ENCODE assay signal across 19 cellular contexts in the genomic region with DNA sequence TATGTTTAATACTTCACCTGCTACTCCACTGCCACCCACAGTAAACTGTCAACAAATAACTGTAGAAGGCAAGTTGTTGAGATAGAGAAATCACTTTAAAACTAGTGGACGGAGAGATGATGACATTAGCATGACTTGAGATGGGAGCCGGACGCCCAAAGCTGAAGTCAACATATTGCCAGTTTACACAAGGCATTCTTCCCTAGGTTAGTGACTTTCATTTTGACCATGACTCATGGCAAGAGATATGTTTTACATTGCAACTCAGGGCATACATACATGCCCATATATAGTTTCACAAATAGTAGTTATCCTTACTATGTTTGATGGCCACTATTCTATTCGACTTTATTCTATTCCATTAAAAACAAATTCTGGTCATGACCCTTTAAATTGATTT.
DNase-seq lines count a peak whose midpoint lies in the region; ATAC-seq and TF ChIP-seq lines count a peak whose summit lies in the region.
"Had no signal": no experiment of that assay in that cellular context is flagged by ENCODE, and none has a peak within 500 bp of the region (broad histone marks: within the 10 kb centered on the region; RNA-seq: fewer than 3 reads in every experiment).

No MANE protein-coding gene starts in this region.

- H3K9me3 ChIP-seq in smooth muscle cell (replicated peaks; ENCODE audit: low read depth), result no peaks in the 10 kb centered on the region
- H3K9me3 ChIP-seq: BLaER1, Caco-2, HAP-1 had no signal

- no peak overlapping the region for H3K4me3 ChIP-seq in smooth muscle cell
- H3K4me3 ChIP-seq: BLaER1, GM12878, HAP-1 had no signal

- no peaks in the 10 kb centered on the region for H4K20me1 ChIP-seq in smooth muscle cell (ENCODE audit: low read depth)
- H4K20me1 ChIP-seq: BLaER1 had no signal

- no peak overlapping the region for H3K27ac ChIP-seq in smooth muscle cell (ENCODE audit: low read depth)
- H3K27ac ChIP-seq: BLaER1, C4-2B had no signal

- H3K4me2 ChIP-seq in smooth muscle cell, result peak overlapping the region; percentile 14
- H3K4me2 ChIP-seq: BLaER1 had no signal

- no peaks in the 10 kb centered on the region for H3K27me3 ChIP-seq in smooth muscle cell (ENCODE audit: low read depth)
- H3K27me3 ChIP-seq: BLaER1 had no signal

- H3K9ac ChIP-seq in smooth muscle cell (ENCODE audit: low read depth), result no peak overlapping the region
- H3K9ac ChIP-seq: BLaER1 had no signal

- no peaks in the 10 kb centered on the region for H3K4me1 ChIP-seq in smooth muscle cell (ENCODE audit: low read depth)
- H3K4me1 ChIP-seq: BLaER1, Caco-2, HAP-1 had no signal

- 41% methylated on average over 4 of the region's 4 CpGs for WGBS in smooth muscle cell (ENCODE audit: low lambda C conversion rate)

- no peaks in the 10 kb centered on the region for H3K79me2 ChIP-seq in smooth muscle cell (ENCODE audit: low read depth)

- peak; percentile 30 for DNase-seq in HT1080 (ENCODE audit: low read depth)
- DNase-seq in fibroblast of peridontal ligament (ENCODE audit: extremely low read depth), result peak; percentile 12
- DNase-seq in smooth muscle cell (lab: John Stamatoyannopoulos, UW; ENCODE audit: unreplicated experiment), result no peak
- DNase-seq: Caco-2; CD4-positive, CD25-positive, alpha-beta regulatory T cell; CD8-positive, alpha-beta T cell; DMS153; DND-41; EL; GDM1; GOT3; HFFc6 had no signal

- H3F3A ChIP-seq in smooth muscle cell (ENCODE audit: low read depth), result no peaks in the 10 kb centered on the region

- no peak for ATAC-seq in GM18511 (IDR thresholded peaks at IDR 0.05; ENCODE audit: unreplicated experiment)
- ATAC-seq in GM19395 (IDR thresholded peaks at IDR 0.05; ENCODE audit: unreplicated experiment), result no peak
- no peak for ATAC-seq in HG02571 (IDR thresholded peaks at IDR 0.05; ENCODE audit: unreplicated experiment)
- ATAC-seq: CD8-positive, alpha-beta T cell; GM12878 had no signal

- no peak overlapping the region for H2AFZ ChIP-seq in smooth muscle cell (ENCODE audit: low read depth)

- TF ChIP-seq CTCF in smooth muscle cell (IDR thresholded peaks at IDR 0.05; ENCODE audit: borderline replicate concordance, insufficient read depth, poor library complexity, severe bottlenecking), result no peak

- H3K36me3 ChIP-seq in smooth muscle cell (ENCODE audit: low read depth), result no peaks in the 10 kb centered on the region
- H3K36me3 ChIP-seq: BLaER1, HAP-1 had no signal
